ENCODE assay signal across 20 cellular contexts in genomic region chr22:22769434-22770279, GRCh38.
"Had no signal": no experiment of that assay in that cellular context is flagged by ENCODE, and none has a peak within 500 bp of the region (broad histone marks: within the 10 kb centered on the region; RNA-seq: fewer than 3 reads in every experiment).

No MANE protein-coding gene starts in this region.

- H3K4me1 ChIP-seq: breast epithelium, colonic mucosa, esophagus squamous epithelium, gastroesophageal sphincter, prostate gland, uterus had no signal

- H3K27ac Mint-ChIP-seq: activated CD4-positive, alpha-beta T cell treated with anti-CD3 and anti-CD28 coated beads, Interleukin-2, amount 10 ng/mL, durations not matched to agents 24 days and 14 days; activated CD8-positive, alpha-beta T cell treated with anti-CD3 and anti-CD28 coated beads, Interleukin-2, amount 10 ng/mL, durations not matched to agents 7 days and 5 days; activated naive CD8-positive, alpha-beta T cell treated with anti-CD3 and anti-CD28 coated beads for 36 hours; endodermal cell; memory B cell; stimulated activated naive CD8-positive, alpha-beta T cell treated with anti-CD3 and anti-CD28 coated beads, Interleukin-15, amount 100 ng/mL, for 72 hours; T-helper 1 cell treated with Interleukin-12 subunit alpha and Interleukin-12 subunit beta and Interleukin-4 antibody, amounts not matched to agents 30 μg/mL and 1 μg/mL, for 36 hours had no signal

- DNase-seq: esophagus squamous epithelium, T1000, uterus had no signal

- H3K36me3 Mint-ChIP-seq: activated naive CD8-positive, alpha-beta T cell treated with anti-CD3 and anti-CD28 coated beads for 36 hours; memory B cell; natural killer cell treated with Interleukin-12 subunit alpha and Interleukin-12 subunit beta and Interleukin-15 and Interleukin-18, amount 100 ng/mL, for 72 hours had no signal

- H3K27me3 ChIP-seq: breast epithelium, colonic mucosa, neutrophil, ovary, uterus had no signal

- H3K4me3 ChIP-seq: breast epithelium, colonic mucosa, esophagus squamous epithelium, gastroesophageal sphincter, ovary, prostate gland, tibial nerve, uterus had no signal

- H3K9me3 Mint-ChIP-seq: activated CD4-positive, alpha-beta T cell treated with anti-CD3 and anti-CD28 coated beads, Interleukin-2, amount 10 ng/mL, durations not matched to agents 24 days and 14 days; activated naive CD8-positive, alpha-beta T cell treated with anti-CD3 and anti-CD28 coated beads for 36 hours; endodermal cell; memory B cell; natural killer cell treated with Interleukin-12 subunit alpha and Interleukin-12 subunit beta and Interleukin-15 and Interleukin-18, amount 100 ng/mL, for 72 hours; stimulated activated naive CD8-positive, alpha-beta T cell treated with anti-CD3 and anti-CD28 coated beads, Interleukin-15, amount 100 ng/mL, for 72 hours; T-helper 1 cell treated with Interleukin-12 subunit alpha and Interleukin-12 subunit beta and Interleukin-4 antibody, amounts not matched to agents 30 μg/mL and 1 μg/mL, for 36 hours had no signal

- ATAC-seq: gastroesophageal sphincter; stimulated activated naive CD8-positive, alpha-beta T cell treated with anti-CD3 and anti-CD28 coated beads, Interleukin-15, amount 100 ng/mL, for 72 hours had no signal

- H3K9me3 ChIP-seq: breast epithelium, colonic mucosa, esophagus squamous epithelium, neutrophil, ovary, prostate gland, tibial nerve, uterus had no signal

- H3K4me3 Mint-ChIP-seq: activated CD4-positive, alpha-beta T cell treated with anti-CD3 and anti-CD28 coated beads, Interleukin-2, amount 10 ng/mL, durations not matched to agents 24 days and 14 days; activated CD8-positive, alpha-beta T cell treated with anti-CD3 and anti-CD28 coated beads, Interleukin-2, amount 10 ng/mL, durations not matched to agents 7 days and 5 days; activated naive CD8-positive, alpha-beta T cell treated with anti-CD3 and anti-CD28 coated beads for 36 hours; endodermal cell; memory B cell; natural killer cell treated with Interleukin-12 subunit alpha and Interleukin-12 subunit beta and Interleukin-15 and Interleukin-18, amount 100 ng/mL, for 72 hours; stimulated activated naive CD8-positive, alpha-beta T cell treated with anti-CD3 and anti-CD28 coated beads, Interleukin-15, amount 100 ng/mL, for 72 hours; T-helper 1 cell treated with Interleukin-12 subunit alpha and Interleukin-12 subunit beta and Interleukin-4 antibody, amounts not matched to agents 30 μg/mL and 1 μg/mL, for 36 hours had no signal

- H3K27me3 Mint-ChIP-seq: natural killer cell treated with Interleukin-12 subunit alpha and Interleukin-12 subunit beta and Interleukin-15 and Interleukin-18, amount 100 ng/mL, for 72 hours had no signal

- H3K27ac ChIP-seq: breast epithelium, colonic mucosa, esophagus squamous epithelium, gastroesophageal sphincter, neutrophil, ovary, prostate gland, tibial nerve, uterus had no signal

- H3K36me3 ChIP-seq: breast epithelium, colonic mucosa, esophagus squamous epithelium, gastroesophageal sphincter, neutrophil, ovary, prostate gland, tibial nerve, uterus had no signal

- FAIRE-seq: astrocyte, islet of Langerhans had no signal

- H3K4me1 Mint-ChIP-seq: activated CD4-positive, alpha-beta T cell treated with anti-CD3 and anti-CD28 coated beads, Interleukin-2, amount 10 ng/mL, durations not matched to agents 24 days and 14 days; endodermal cell; stimulated activated naive CD8-positive, alpha-beta T cell treated with anti-CD3 and anti-CD28 coated beads, Interleukin-15, amount 100 ng/mL, for 72 hours had no signal
